2 cellular contexts compared by ENCODE assay signal in genomic region chr6:128742900-128743299, GRCh38.
TF ChIP-seq lines count a peak whose summit lies in the region.

No MANE protein-coding gene starts in this region.

TF ChIP-seq in GM23338, 12 proteins besides CTCF, POLR2A, EP300 and RAD21:
- no peak for TF ChIP-seq ZNF331 (CRISPR knock-in tag; IDR thresholded peaks at IDR 0.05; ENCODE audit: low read depth)
- TF ChIP-seq POLR2AphosphoS5 (IDR thresholded peaks at IDR 0.05; ENCODE audit: low read depth): no peak
- TF ChIP-seq ZNF114 (CRISPR knock-in tag; IDR thresholded peaks at IDR 0.05): no peak
- TF ChIP-seq EZH2phosphoT487 (IDR thresholded peaks at IDR 0.05; ENCODE audit: unreplicated experiment): no peak
- TF ChIP-seq ETS1 (IDR thresholded peaks at IDR 0.05): no peak
- no peak for TF ChIP-seq REST (IDR thresholded peaks at IDR 0.05; ENCODE audit: unreplicated experiment)
- TF ChIP-seq, protein P1, sequence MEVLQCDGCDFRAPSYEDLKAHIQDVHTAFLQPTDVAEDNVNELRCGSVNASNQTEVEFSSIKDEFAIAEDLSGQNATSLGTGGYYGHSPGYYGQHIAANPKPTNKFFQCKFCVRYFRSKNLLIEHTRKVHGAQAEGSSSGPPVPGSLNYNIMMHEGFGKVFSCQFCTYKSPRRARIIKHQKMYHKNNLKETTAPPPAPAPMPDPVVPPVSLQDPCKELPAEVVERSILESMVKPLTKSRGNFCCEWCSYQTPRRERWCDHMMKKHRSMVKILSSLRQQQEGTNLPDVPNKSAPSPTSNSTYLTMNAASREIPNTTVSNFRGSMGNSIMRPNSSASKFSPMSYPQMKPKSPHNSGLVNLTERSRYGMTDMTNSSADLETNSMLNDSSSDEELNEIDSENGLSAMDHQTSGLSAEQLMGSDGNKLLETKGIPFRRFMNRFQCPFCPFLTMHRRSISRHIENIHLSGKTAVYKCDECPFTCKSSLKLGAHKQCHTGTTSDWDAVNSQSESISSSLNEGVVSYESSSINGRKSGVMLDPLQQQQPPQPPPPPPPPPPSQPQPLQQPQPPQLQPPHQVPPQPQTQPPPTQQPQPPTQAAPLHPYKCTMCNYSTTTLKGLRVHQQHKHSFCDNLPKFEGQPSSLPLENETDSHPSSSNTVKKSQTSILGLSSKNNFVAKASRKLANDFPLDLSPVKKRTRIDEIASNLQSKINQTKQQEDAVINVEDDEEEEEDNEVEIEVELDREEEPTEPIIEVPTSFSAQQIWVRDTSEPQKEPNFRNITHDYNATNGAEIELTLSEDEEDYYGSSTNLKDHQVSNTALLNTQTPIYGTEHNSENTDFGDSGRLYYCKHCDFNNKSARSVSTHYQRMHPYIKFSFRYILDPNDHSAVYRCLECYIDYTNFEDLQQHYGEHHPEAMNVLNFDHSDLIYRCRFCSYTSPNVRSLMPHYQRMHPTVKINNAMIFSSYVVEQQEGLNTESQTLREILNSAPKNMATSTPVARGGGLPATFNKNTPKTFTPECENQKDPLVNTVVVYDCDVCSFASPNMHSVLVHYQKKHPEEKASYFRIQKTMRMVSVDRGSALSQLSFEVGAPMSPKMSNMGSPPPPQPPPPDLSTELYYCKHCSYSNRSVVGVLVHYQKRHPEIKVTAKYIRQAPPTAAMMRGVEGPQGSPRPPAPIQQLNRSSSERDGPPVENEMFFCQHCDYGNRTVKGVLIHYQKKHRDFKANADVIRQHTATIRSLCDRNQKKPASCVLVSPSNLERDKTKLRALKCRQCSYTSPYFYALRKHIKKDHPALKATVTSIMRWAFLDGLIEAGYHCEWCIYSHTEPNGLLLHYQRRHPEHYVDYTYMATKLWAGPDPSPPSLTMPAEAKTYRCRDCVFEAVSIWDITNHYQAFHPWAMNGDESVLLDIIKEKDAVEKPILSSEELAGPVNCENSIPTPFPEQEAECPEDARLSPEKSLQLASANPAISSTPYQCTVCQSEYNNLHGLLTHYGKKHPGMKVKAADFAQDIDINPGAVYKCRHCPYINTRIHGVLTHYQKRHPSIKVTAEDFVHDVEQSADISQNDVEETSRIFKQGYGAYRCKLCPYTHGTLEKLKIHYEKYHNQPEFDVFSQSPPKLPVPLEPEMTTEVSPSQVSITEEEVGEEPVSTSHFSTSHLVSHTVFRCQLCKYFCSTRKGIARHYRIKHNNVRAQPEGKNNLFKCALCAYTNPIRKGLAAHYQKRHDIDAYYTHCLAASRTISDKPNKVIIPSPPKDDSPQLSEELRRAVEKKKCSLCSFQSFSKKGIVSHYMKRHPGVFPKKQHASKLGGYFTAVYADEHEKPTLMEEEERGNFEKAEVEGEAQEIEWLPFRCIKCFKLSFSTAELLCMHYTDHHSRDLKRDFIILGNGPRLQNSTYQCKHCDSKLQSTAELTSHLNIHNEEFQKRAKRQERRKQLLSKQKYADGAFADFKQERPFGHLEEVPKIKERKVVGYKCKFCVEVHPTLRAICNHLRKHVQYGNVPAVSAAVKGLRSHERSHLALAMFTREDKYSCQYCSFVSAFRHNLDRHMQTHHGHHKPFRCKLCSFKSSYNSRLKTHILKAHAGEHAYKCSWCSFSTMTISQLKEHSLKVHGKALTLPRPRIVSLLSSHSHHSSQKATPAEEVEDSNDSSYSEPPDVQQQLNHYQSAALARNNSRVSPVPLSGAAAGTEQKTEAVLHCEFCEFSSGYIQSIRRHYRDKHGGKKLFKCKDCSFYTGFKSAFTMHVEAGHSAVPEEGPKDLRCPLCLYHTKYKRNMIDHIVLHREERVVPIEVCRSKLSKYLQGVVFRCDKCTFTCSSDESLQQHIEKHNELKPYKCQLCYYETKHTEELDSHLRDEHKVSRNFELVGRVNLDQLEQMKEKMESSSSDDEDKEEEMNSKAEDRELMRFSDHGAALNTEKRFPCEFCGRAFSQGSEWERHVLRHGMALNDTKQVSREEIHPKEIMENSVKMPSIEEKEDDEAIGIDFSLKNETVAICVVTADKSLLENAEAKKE (CRISPR knock-in tag; IDR thresholded peaks at IDR 0.05): no peak
- no peak for TF ChIP-seq EZH2 (IDR thresholded peaks at IDR 0.05; ENCODE audit: low read depth, unreplicated experiment)

TF ChIP-seq in H1, 55 proteins besides CTCF, POLR2A, EP300 and RAD21:
- TF ChIP-seq NANOG (IDR thresholded peaks at IDR 0.05; ENCODE audit: insufficient read depth, low read depth, low read length, poor library complexity, severe bottlenecking): no peak
- TF ChIP-seq, protein P2, sequence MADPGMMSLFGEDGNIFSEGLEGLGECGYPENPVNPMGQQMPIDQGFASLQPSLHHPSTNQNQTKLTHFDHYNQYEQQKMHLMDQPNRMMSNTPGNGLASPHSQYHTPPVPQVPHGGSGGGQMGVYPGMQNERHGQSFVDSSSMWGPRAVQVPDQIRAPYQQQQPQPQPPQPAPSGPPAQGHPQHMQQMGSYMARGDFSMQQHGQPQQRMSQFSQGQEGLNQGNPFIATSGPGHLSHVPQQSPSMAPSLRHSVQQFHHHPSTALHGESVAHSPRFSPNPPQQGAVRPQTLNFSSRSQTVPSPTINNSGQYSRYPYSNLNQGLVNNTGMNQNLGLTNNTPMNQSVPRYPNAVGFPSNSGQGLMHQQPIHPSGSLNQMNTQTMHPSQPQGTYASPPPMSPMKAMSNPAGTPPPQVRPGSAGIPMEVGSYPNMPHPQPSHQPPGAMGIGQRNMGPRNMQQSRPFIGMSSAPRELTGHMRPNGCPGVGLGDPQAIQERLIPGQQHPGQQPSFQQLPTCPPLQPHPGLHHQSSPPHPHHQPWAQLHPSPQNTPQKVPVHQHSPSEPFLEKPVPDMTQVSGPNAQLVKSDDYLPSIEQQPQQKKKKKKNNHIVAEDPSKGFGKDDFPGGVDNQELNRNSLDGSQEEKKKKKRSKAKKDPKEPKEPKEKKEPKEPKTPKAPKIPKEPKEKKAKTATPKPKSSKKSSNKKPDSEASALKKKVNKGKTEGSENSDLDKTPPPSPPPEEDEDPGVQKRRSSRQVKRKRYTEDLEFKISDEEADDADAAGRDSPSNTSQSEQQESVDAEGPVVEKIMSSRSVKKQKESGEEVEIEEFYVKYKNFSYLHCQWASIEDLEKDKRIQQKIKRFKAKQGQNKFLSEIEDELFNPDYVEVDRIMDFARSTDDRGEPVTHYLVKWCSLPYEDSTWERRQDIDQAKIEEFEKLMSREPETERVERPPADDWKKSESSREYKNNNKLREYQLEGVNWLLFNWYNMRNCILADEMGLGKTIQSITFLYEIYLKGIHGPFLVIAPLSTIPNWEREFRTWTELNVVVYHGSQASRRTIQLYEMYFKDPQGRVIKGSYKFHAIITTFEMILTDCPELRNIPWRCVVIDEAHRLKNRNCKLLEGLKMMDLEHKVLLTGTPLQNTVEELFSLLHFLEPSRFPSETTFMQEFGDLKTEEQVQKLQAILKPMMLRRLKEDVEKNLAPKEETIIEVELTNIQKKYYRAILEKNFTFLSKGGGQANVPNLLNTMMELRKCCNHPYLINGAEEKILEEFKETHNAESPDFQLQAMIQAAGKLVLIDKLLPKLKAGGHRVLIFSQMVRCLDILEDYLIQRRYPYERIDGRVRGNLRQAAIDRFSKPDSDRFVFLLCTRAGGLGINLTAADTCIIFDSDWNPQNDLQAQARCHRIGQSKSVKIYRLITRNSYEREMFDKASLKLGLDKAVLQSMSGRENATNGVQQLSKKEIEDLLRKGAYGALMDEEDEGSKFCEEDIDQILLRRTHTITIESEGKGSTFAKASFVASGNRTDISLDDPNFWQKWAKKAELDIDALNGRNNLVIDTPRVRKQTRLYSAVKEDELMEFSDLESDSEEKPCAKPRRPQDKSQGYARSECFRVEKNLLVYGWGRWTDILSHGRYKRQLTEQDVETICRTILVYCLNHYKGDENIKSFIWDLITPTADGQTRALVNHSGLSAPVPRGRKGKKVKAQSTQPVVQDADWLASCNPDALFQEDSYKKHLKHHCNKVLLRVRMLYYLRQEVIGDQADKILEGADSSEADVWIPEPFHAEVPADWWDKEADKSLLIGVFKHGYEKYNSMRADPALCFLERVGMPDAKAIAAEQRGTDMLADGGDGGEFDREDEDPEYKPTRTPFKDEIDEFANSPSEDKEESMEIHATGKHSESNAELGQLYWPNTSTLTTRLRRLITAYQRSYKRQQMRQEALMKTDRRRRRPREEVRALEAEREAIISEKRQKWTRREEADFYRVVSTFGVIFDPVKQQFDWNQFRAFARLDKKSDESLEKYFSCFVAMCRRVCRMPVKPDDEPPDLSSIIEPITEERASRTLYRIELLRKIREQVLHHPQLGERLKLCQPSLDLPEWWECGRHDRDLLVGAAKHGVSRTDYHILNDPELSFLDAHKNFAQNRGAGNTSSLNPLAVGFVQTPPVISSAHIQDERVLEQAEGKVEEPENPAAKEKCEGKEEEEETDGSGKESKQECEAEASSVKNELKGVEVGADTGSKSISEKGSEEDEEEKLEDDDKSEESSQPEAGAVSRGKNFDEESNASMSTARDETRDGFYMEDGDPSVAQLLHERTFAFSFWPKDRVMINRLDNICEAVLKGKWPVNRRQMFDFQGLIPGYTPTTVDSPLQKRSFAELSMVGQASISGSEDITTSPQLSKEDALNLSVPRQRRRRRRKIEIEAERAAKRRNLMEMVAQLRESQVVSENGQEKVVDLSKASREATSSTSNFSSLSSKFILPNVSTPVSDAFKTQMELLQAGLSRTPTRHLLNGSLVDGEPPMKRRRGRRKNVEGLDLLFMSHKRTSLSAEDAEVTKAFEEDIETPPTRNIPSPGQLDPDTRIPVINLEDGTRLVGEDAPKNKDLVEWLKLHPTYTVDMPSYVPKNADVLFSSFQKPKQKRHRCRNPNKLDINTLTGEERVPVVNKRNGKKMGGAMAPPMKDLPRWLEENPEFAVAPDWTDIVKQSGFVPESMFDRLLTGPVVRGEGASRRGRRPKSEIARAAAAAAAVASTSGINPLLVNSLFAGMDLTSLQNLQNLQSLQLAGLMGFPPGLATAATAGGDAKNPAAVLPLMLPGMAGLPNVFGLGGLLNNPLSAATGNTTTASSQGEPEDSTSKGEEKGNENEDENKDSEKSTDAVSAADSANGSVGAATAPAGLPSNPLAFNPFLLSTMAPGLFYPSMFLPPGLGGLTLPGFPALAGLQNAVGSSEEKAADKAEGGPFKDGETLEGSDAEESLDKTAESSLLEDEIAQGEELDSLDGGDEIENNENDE (IDR thresholded peaks at IDR 0.05; ENCODE audit: insufficient replicate concordance, low read length): no peak
- TF ChIP-seq RFX5 (IDR thresholded peaks at IDR 0.05; ENCODE audit: borderline replicate concordance, low read depth, low read length): no peak
- no peak for TF ChIP-seq BRCA1 (IDR thresholded peaks at IDR 0.05; ENCODE audit: low read depth, low read length)
- TF ChIP-seq SP1 (IDR thresholded peaks at IDR 0.05; ENCODE audit: low read depth, low read length): no peak
- no peak for TF ChIP-seq TBP (IDR thresholded peaks at IDR 0.05; ENCODE audit: low read depth, low read length)
- no peak for TF ChIP-seq GTF2F1 (IDR thresholded peaks at IDR 0.05; ENCODE audit: borderline replicate concordance, low read depth, low read length)
- TF ChIP-seq TCF12 (IDR thresholded peaks at IDR 0.05; ENCODE audit: low read depth, low read length): no peak
- TF ChIP-seq, protein P3, sequence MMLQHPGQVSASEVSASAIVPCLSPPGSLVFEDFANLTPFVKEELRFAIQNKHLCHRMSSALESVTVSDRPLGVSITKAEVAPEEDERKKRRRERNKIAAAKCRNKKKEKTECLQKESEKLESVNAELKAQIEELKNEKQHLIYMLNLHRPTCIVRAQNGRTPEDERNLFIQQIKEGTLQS (IDR thresholded peaks at IDR 0.05; ENCODE audit: insufficient read depth, low read depth, low read length): no peak
- TF ChIP-seq RBBP5 (IDR thresholded peaks at IDR 0.05; ENCODE audit: borderline replicate concordance, low read depth, low read length): no peak
- TF ChIP-seq KDM4A (IDR thresholded peaks at IDR 0.05; ENCODE audit: low read depth, low read length, severe bottlenecking): no peak
- TF ChIP-seq CEBPB (IDR thresholded peaks at IDR 0.05; ENCODE audit: low read depth, low read length): no peak
- TF ChIP-seq SIX5 (IDR thresholded peaks at IDR 0.05; ENCODE audit: low read depth, low read length): no peak
- no peak for TF ChIP-seq SUZ12 (IDR thresholded peaks at IDR 0.05; ENCODE audit: low read length)
- no peak for TF ChIP-seq E2F6 (IDR thresholded peaks at IDR 0.05)
- TF ChIP-seq CHD1 (IDR thresholded peaks at IDR 0.05; ENCODE audit: low read depth, low read length): no peak
- no peak for TF ChIP-seq ZNF274 (IDR thresholded peaks at IDR 0.05; ENCODE audit: borderline replicate concordance, extremely low read depth, low read length)
- TF ChIP-seq, protein P4, sequence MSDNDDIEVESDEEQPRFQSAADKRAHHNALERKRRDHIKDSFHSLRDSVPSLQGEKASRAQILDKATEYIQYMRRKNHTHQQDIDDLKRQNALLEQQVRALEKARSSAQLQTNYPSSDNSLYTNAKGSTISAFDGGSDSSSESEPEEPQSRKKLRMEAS (IDR thresholded peaks at IDR 0.05): no peak
- no peak for TF ChIP-seq CBX5 (IDR thresholded peaks at IDR 0.05; ENCODE audit: low read depth, low read length)
- no peak for TF ChIP-seq KDM1A (IDR thresholded peaks at IDR 0.05; ENCODE audit: borderline replicate concordance, low read length)
